Comparison of ENCODE assay signal across 13 cellular contexts in the genomic region with DNA sequence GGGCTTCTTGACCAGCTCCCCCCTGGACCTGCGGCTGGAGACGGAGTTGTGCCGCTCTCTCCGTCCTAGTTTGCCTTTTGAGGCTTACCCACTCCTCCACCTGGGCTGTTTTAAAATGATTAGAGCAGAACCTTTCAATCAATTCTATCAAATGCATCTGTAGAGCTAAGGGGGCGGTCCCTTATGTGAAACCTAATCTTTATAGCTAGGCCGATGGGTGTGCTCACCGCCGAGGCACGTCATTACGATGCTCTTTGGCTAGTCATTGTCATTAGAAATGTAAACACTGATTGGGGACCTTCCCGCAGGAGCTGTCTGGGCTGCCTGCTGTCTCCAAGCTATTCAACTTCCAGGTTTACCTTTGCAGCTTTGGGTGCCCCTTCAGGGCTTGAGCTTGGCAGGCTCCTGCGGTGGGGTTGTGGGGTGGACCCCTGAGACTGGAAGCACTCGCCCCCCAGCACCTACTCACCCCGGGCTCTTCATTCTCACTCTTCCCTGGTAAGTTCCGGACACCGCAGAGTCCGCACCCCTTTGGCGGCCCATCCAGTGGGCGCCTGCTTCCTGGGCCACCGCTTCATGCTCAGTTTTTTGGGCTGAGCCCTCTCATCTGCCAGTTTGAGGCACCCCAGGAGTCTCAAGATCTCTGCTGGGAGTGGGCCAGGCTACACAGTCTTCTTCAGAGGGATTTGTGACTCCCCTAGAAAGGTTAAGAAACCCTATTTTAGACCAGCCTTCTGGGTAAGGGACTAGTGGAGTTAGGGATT. TPM values are rescaled to one million over a fixed set of nuclear protein-coding genes. Genes with fewer than 3 reads are reported as not detected.
DNase-seq lines count a peak whose midpoint lies in the region; ATAC-seq and FAIRE-seq lines count a peak whose summit lies in the region.
"Had no signal": no experiment of that assay in that cellular context is flagged by ENCODE, and none has a peak within 500 bp of the region (broad histone marks: within the 10 kb centered on the region; RNA-seq: fewer than 3 reads in every experiment).

No MANE protein-coding gene starts in this region.

- peaks cover 0 to 8% of the 10 kb centered on the region in 2 donors for H3K4me1 ChIP-seq in small intestine (ENCODE audit: control insufficient read depth in 2 of 2, insufficient read depth in 1 of 2, low read depth in 1 of 2, low read length in 1 of 2)

- H3K4me3 ChIP-seq in small intestine (ENCODE audit: low read depth in 1 of 2, low read length in 2 of 2), result no peak overlapping the region
- H3K4me3 ChIP-seq: thoracic aorta had no signal

- DNase-seq in activated T-cell treated with anti-CD3 and anti-CD28 coated beads, Interleukin-2, amount 50 U/mL, for 24 hours, result no peak
- no peak for DNase-seq in activated T-cell treated with anti-CD3 and anti-CD28 coated beads, Interleukin-2, amount 50 U/mL, for 48 hours
- peak; percentile 34 for DNase-seq in NCI-H2029 treated with DMSO at 0.1 percent for 48 hours (lab: John Stamatoyannopoulos, UW)
- no peak for DNase-seq in central memory CD8-positive, alpha-beta T cell (ENCODE audit: low spot score in 2 of 2)
- peak; percentile 92 for DNase-seq in small intestine
- DNase-seq in activated CD4-positive, CD25-positive, alpha-beta regulatory T cell treated with anti-CD3 and anti-CD28 coated beads, Interleukin-2, amount 50 U/mL, for 72 hours, result no peak
- DNase-seq in mesenteric fat pad (ENCODE audit: low spot score), result no peak
- DNase-seq: midbrain, NCI-H1105, retina had no signal

- H3K36me3 Mint-ChIP-seq in activated T-cell treated with anti-CD3 and anti-CD28 coated beads, Interleukin-2, amount 50 U/mL, for 24 hours (ENCODE audit: low read depth), result peaks cover 90% of the 10 kb centered on the region
- peaks cover 37% of the 10 kb centered on the region for H3K36me3 Mint-ChIP-seq in central memory CD8-positive, alpha-beta T cell (ENCODE audit: insufficient read depth)

- 32 to 70% (median 57%) methylated on average over 20 of the region's 20 CpGs for WGBS in small intestine, 3 donors

- H3K4me1 Mint-ChIP-seq in activated T-cell treated with anti-CD3 and anti-CD28 coated beads, Interleukin-2, amount 50 U/mL, for 24 hours (ENCODE audit: low read depth), result peaks cover 41% of the 10 kb centered on the region
- H3K4me1 Mint-ChIP-seq in central memory CD8-positive, alpha-beta T cell, result peaks cover 49% of the 10 kb centered on the region

- no peaks in the 10 kb centered on the region for H3K9me3 Mint-ChIP-seq in activated T-cell treated with anti-CD3 and anti-CD28 coated beads, Interleukin-2, amount 50 U/mL, for 24 hours
- no peaks in the 10 kb centered on the region for H3K9me3 Mint-ChIP-seq in central memory CD8-positive, alpha-beta T cell

- no peak for ATAC-seq in central memory CD8-positive, alpha-beta T cell (replicated peaks; ENCODE audit: extremely low read depth, poor library complexity, severe bottlenecking)
- no peak for ATAC-seq in GM18861 (IDR thresholded peaks at IDR 0.05; ENCODE audit: unreplicated experiment)

- H3K36me3 ChIP-seq in small intestine (ENCODE audit: control insufficient read depth in 2 of 2, insufficient read depth in 2 of 2, low read length in 2 of 2), result peaks cover 0 to 3% of the 10 kb centered on the region in 2 donors

- H3K27me3 Mint-ChIP-seq in activated T-cell treated with anti-CD3 and anti-CD28 coated beads, Interleukin-2, amount 50 U/mL, for 24 hours, result no peaks in the 10 kb centered on the region
- H3K27me3 Mint-ChIP-seq in central memory CD8-positive, alpha-beta T cell, result no peaks in the 10 kb centered on the region

- H3K27ac ChIP-seq in small intestine (ENCODE audit: low read depth in 1 of 2, low read length in 1 of 2), result peak overlapping the region; percentile 28 to 93
- H3K27ac ChIP-seq: thoracic aorta had no signal

- no peaks in the 10 kb centered on the region for H3K27me3 ChIP-seq in small intestine (ENCODE audit: control insufficient read depth in 2 of 2, insufficient read depth in 2 of 2, low read length in 2 of 2)

- H3K9me3 ChIP-seq in small intestine (ENCODE audit: control insufficient read depth, low read depth), result no peaks in the 10 kb centered on the region
- H3K9me3 ChIP-seq: thoracic aorta had no signal

- no peak overlapping the region for H3K4me3 Mint-ChIP-seq in activated T-cell treated with anti-CD3 and anti-CD28 coated beads, Interleukin-2, amount 50 U/mL, for 24 hours
- H3K4me3 Mint-ChIP-seq in central memory CD8-positive, alpha-beta T cell, result no peak overlapping the region

- H3K27ac Mint-ChIP-seq in activated T-cell treated with anti-CD3 and anti-CD28 coated beads, Interleukin-2, amount 50 U/mL, for 24 hours, result peak overlapping the region; percentile 58
- H3K27ac Mint-ChIP-seq in central memory CD8-positive, alpha-beta T cell (ENCODE audit: low read depth), result peak overlapping the region; percentile 97

- no peak for FAIRE-seq in small intestine (lab: Jason Lieb, UNC)
- FAIRE-seq: RCC 7860 had no signal

RNA-seq across cellular contexts. Expression of gene IL17C, which starts 20.9 kb away (rescaled TPM):
- polyA plus RNA-seq in small intestine, result under 1 TPM in 1 of 3 donors, not detected in 2; 0.19 TPM
- not detected for total RNA-seq in mesenteric fat pad

RNA-seq across cellular contexts. Expression of gene CYBA, which starts 33.4 kb away (rescaled TPM):
- polyA plus RNA-seq in small intestine, result 100 to 1,000 TPM in 2 of 3 donors, 10 to 100 TPM in 1; 61.1 to 320 (median 140) TPM
- 183 TPM for total RNA-seq in mesenteric fat pad

RNA-seq across cellular contexts. Expression of gene MVD, which starts 45.4 kb away (rescaled TPM):
- polyA plus RNA-seq in small intestine, result 100 to 1,000 TPM in 1 of 3 donors, 10 to 100 TPM in 2; 28.4 to 115 (median 40.3) TPM
- 22.9 TPM for total RNA-seq in mesenteric fat pad

RNA-seq across cellular contexts. Expression of gene ZC3H18, which starts 47.2 kb away (rescaled TPM):
- polyA plus RNA-seq in small intestine, result 10 to 100 TPM; 19.7 to 31.5 (median 24.9) TPM
- 39.2 TPM for total RNA-seq in mesenteric fat pad

Comparison
In these comparisons a context has a peak if more than half of its experiments do, and no peak if none do; other contexts are left out.
1. DNase-seq: peak in NCI-H2029 treated with DMSO at 0.1 percent for 48 hours (single experiment) and small intestine (single experiment); none in activated T-cell treated with anti-CD3 and anti-CD28 coated beads, Interleukin-2, amount 50 U/mL, for 24 hours (single experiment), activated T-cell treated with anti-CD3 and anti-CD28 coated beads, Interleukin-2, amount 50 U/mL, for 48 hours (0 of 2), central memory CD8-positive, alpha-beta T cell (0 of 2), activated CD4-positive, CD25-positive, alpha-beta regulatory T cell treated with anti-CD3 and anti-CD28 coated beads, Interleukin-2, amount 50 U/mL, for 72 hours (single experiment) and mesenteric fat pad (single experiment).